In the genomic region with DNA sequence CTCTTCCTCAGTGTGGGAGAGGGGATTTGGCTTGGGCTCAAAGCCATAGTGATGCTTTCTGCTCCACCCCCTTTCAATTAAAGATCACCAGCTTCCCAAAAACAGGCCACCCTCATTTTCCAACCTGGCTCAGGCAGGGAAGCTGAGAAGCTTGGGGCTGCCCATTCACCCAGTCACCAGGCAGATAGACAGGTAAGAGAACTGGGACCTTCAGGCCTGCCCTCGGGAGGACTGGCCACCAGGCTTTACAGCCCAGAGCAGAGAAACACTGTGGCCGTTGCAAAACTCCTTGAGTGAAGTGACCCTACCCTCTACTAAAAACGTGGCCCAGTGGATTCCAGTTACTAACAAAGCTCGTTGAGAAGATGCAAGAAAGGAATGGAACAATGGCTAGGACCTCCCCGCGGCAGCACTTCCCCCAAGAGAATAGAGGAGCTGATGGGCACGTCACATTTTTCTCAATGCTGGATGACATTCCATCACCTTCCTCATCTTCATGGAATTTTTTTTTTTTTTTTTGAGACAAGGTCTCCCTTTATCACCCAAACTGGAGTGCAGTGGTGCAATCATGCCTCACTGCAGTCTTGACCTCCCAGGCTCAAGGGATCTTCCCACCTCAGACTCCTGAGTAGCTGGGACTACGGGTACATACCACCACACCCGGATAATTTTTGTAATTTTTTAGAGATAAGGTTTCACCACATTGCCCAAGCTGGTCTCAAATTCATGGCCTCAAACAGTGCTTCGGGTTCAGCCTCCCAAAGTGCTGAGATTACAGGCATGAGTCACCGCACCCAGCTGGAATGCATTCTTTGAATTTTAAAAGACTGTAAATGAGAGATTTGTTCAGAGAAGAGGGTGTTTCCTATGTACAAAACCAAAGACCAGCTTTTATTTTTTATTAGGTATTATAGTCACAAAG, we compare ENCODE assay signal across 8 cellular contexts. TPM values are rescaled to one million over a fixed set of nuclear protein-coding genes. Genes with fewer than 3 reads are reported as not detected.
DNase-seq lines count a peak whose midpoint lies in the region; TF ChIP-seq lines count a peak whose summit lies in the region.
"Had no signal": no experiment of that assay in that cellular context is flagged by ENCODE, and none has a peak within 500 bp of the region (broad histone marks: within the 10 kb centered on the region; RNA-seq: fewer than 3 reads in every experiment).

No MANE protein-coding gene starts in this region.

- H3K9ac ChIP-seq in smooth muscle cell (ENCODE audit: low read depth), result peak overlapping the region; percentile 57

- no peaks in the 10 kb centered on the region for H3K36me3 ChIP-seq in smooth muscle cell (ENCODE audit: low read depth)

- in situ Hi-C loops in SK-MEL-5 (cut with HindIII; ENCODE audit: low pct_unique_long_range_greater_than_20kb, low sequenced_read_pairs), result no loop called here

- peak overlapping the region; percentile 83 for H3K27ac Mint-ChIP-seq in HFFc6
- no peak overlapping the region for H3K27ac Mint-ChIP-seq in activated CD4-positive, alpha-beta memory T cell treated with anti-CD3 and anti-CD28 coated beads, Interleukin-2, amount 10 ng/mL, durations not matched to agents 7 days and 5 days

- H3K79me2 ChIP-seq in smooth muscle cell (ENCODE audit: low read depth), result no peaks in the 10 kb centered on the region

- H3K9me3 ChIP-seq in smooth muscle cell (replicated peaks; ENCODE audit: low read depth), result no peaks in the 10 kb centered on the region

- peaks cover 80% of the 10 kb centered on the region for H3K4me1 Mint-ChIP-seq in HFFc6 (ENCODE audit: low read depth)
- peaks cover 45% of the 10 kb centered on the region for H3K4me1 Mint-ChIP-seq in activated CD4-positive, alpha-beta memory T cell treated with anti-CD3 and anti-CD28 coated beads, Interleukin-2, amount 10 ng/mL, durations not matched to agents 7 days and 5 days

- peaks cover 13% of the 10 kb centered on the region for H3F3A ChIP-seq in smooth muscle cell (ENCODE audit: low read depth)

- TF ChIP-seq CTCF in HFFc6 (IDR thresholded peaks at IDR 0.05) (no peak), smooth muscle cell (IDR thresholded peaks at IDR 0.05; ENCODE audit: borderline replicate concordance, insufficient read depth, poor library complexity, severe bottlenecking) (no peak)

- peak overlapping the region; percentile 82 for H3K27ac ChIP-seq in smooth muscle cell (ENCODE audit: low read depth)

- H3K4me2 ChIP-seq in smooth muscle cell, result peak overlapping the region; percentile 49

- no peak overlapping the region for H2AFZ ChIP-seq in smooth muscle cell (ENCODE audit: low read depth)

- H3K36me3 Mint-ChIP-seq in HFFc6 (ENCODE audit: low read depth), result no peaks in the 10 kb centered on the region; the same call in 1 of the 2 replicates
- H3K36me3 Mint-ChIP-seq in activated CD4-positive, alpha-beta memory T cell treated with anti-CD3 and anti-CD28 coated beads, Interleukin-2, amount 10 ng/mL, durations not matched to agents 7 days and 5 days (ENCODE audit: low read depth), result peaks cover 8% of the 10 kb centered on the region

- DNase-seq in HFFc6 (peak; percentile 93), SK-MEL-5 (ENCODE audit: low read depth, low spot score) (peak; percentile 73), glomerular visceral epithelial cell (ENCODE audit: extremely low spot score) (peak; percentile 99), smooth muscle cell (lab: John Stamatoyannopoulos, UW; ENCODE audit: unreplicated experiment) (no peak), SKM-1 treated with dmso at 0.1 percent for 144 hours (lab: John Stamatoyannopoulos, UW; ENCODE audit: unreplicated experiment) (no peak), iPS-NIHi7 (ENCODE audit: extremely low spot score) (no peak)
- DNase-seq in activated CD4-positive, alpha-beta memory T cell treated with anti-CD3 and anti-CD28 coated beads, Interleukin-2, amount 10 ng/mL, durations not matched to agents 7 days and 5 days, result no peak
- DNase-seq: activated T-cell treated with anti-CD3 and anti-CD28 coated beads, Interleukin-2, amount 50 U/mL, for 48 hours had no signal

- WGBS in smooth muscle cell (ENCODE audit: low lambda C conversion rate), result 27% methylated on average over 11 of the region's 11 CpGs

- H3K4me1 ChIP-seq in smooth muscle cell (ENCODE audit: low read depth), result peaks cover 39% of the 10 kb centered on the region

- H3K4me3 ChIP-seq in smooth muscle cell, result no peak overlapping the region

- POLR2A ChIA-PET in activated CD4-positive, alpha-beta memory T cell treated with anti-CD3 and anti-CD28 coated beads, Interleukin-2, amount 10 ng/mL, durations not matched to agents 7 days and 5 days (lab: Charles Lee), result interaction anchor here (1.0 to 2.4 kb wide), 6 partner anchors 9 to 135 kb away, joined by 3 to 11 read pairs (median 4); no protein-coding TSS in a partner anchor

- no peaks in the 10 kb centered on the region for H3K9me3 Mint-ChIP-seq in HFFc6
- H3K9me3 Mint-ChIP-seq in activated CD4-positive, alpha-beta memory T cell treated with anti-CD3 and anti-CD28 coated beads, Interleukin-2, amount 10 ng/mL, durations not matched to agents 7 days and 5 days, result no peaks in the 10 kb centered on the region

- H3K27me3 Mint-ChIP-seq in HFFc6 (ENCODE audit: insufficient read depth), result peaks cover 4% of the 10 kb centered on the region
- peaks cover 12% of the 10 kb centered on the region for H3K27me3 Mint-ChIP-seq in activated CD4-positive, alpha-beta memory T cell treated with anti-CD3 and anti-CD28 coated beads, Interleukin-2, amount 10 ng/mL, durations not matched to agents 7 days and 5 days

- no peaks in the 10 kb centered on the region for H3K27me3 ChIP-seq in smooth muscle cell (ENCODE audit: low read depth)

- H4K20me1 ChIP-seq in smooth muscle cell (ENCODE audit: low read depth), result no peaks in the 10 kb centered on the region

- H3K4me3 Mint-ChIP-seq in HFFc6, result peak overlapping the region; percentile 41
- H3K4me3 Mint-ChIP-seq in activated CD4-positive, alpha-beta memory T cell treated with anti-CD3 and anti-CD28 coated beads, Interleukin-2, amount 10 ng/mL, durations not matched to agents 7 days and 5 days, result no peak overlapping the region

- CTCF ChIA-PET in activated CD4-positive, alpha-beta memory T cell treated with anti-CD3 and anti-CD28 coated beads, Interleukin-2, amount 10 ng/mL, durations not matched to agents 7 days and 5 days (lab: Charles Lee), result interaction anchor here (0.7 to 1.2 kb wide), 2 partner anchors 48 to 58 kb away, joined by 4 read pairs; no protein-coding TSS in a partner anchor

RNA-seq across cellular contexts. Expression of a gene that starts 37.9 kb away (rescaled TPM):
- not detected for total RNA-seq in HFFc6 (2021; fragmentation: NEBNext Ultra II Directional; extraction: Animal tissue kit (Norgen Biotek cat#: 25700))
- total RNA-seq in SK-MEL-5 (2014; rRNA removed; shearing (Covaris generic)), result not detected in 2 replicates
- not detected in 2 replicates for polyA plus RNA-seq in SK-MEL-5 (2015; cell fraction: cytosol; rRNA removed)
- polyA plus RNA-seq in SK-MEL-5 (2015; cell fraction: nucleus; rRNA removed), result not detected in 2 replicates
- total RNA-seq in smooth muscle cell, result not detected in 2 replicates
- not detected in 2 replicates for polyA plus RNA-seq in smooth muscle cell
- total RNA-seq in activated CD4-positive, alpha-beta memory T cell treated with anti-CD3 and anti-CD28 coated beads, Interleukin-2, amount 10 ng/mL, durations not matched to agents 7 days and 5 days, result under 1 TPM; 0.60 to 0.68 TPM

Comparison
In these comparisons a context has a peak if more than half of its experiments do, and no peak if none do; other contexts are left out.
1. DNase-seq: peak in HFFc6 (single experiment), SK-MEL-5 (single experiment) and glomerular visceral epithelial cell (single experiment); none in smooth muscle cell (single experiment), activated CD4-positive, alpha-beta memory T cell treated with anti-CD3 and anti-CD28 coated beads, Interleukin-2, amount 10 ng/mL, durations not matched to agents 7 days and 5 days (single experiment), SKM-1 treated with dmso at 0.1 percent for 144 hours (single experiment) and iPS-NIHi7 (single experiment).